Comparison of ENCODE assay signal across 23 cellular contexts in the genomic region with DNA sequence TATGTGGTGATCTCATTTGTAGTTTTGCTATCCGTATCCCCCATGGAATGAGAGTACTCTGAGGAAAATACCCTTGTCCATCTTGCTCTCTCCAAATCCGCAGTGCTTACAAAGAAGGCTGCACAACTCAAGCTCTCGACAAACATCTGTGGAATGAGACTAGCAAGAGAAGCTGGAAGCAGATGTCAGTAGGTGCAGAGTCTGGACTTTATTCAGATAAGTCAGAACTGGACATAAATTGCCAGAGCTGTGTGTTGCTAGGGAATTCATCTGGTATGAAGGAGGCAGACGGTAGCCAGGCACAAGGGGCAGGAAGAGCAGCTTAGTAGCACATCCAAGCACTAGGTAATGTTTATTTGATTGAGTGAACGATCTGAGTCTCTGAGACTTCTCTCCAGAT.
A peak's percentile ranks its signal among the peaks of the same experiment; 100 is the strongest.
DNase-seq lines count a peak whose midpoint lies in the region; ATAC-seq and TF ChIP-seq lines count a peak whose summit lies in the region.
"Had no signal": no experiment of that assay in that cellular context is flagged by ENCODE, and none has a peak within 500 bp of the region (broad histone marks: within the 10 kb centered on the region; RNA-seq: fewer than 3 reads in every experiment).

No MANE protein-coding gene starts in this region.

- H2AK5ac ChIP-seq in mesenchymal stem cell (ENCODE audit: low read length, severe bottlenecking), result no peak overlapping the region

- H3K36me3 Mint-ChIP-seq in activated naive CD8-positive, alpha-beta T cell treated with anti-CD3 and anti-CD28 coated beads, Interleukin-2, amount 50 U/mL, for 24 hours (ENCODE audit: low read depth), result no peaks in the 10 kb centered on the region
- H3K36me3 Mint-ChIP-seq: CD4-positive, CD25-positive, alpha-beta regulatory T cell had no signal

- no peak for TF ChIP-seq CTCF in AG04449 (IDR thresholded peaks at IDR 0.05; ENCODE audit: insufficient read depth, low read length, missing control alignments)
- TF ChIP-seq CTCF in choroid plexus epithelial cell (conservative IDR thresholded peaks at IDR 0.05; ENCODE audit: low read depth, low read length), result no peak

- H3K27ac Mint-ChIP-seq in activated naive CD8-positive, alpha-beta T cell treated with anti-CD3 and anti-CD28 coated beads, Interleukin-2, amount 50 U/mL, for 24 hours, result no peak overlapping the region
- H3K27ac Mint-ChIP-seq: activated CD4-positive, alpha-beta T cell treated with anti-CD3 and anti-CD28 coated beads, Interleukin-2, amount 10 ng/mL, durations not matched to agents 7 days and 5 days; CD4-positive, CD25-positive, alpha-beta regulatory T cell; nephron; progenitor cell of endocrine pancreas had no signal

- ATAC-seq in activated naive CD8-positive, alpha-beta T cell treated with anti-CD3 and anti-CD28 coated beads, Interleukin-2, amount 50 U/mL, for 24 hours, result no peak
- ATAC-seq in left colon, result no peak
- ATAC-seq: heart left ventricle, Right ventricle myocardium inferior had no signal

- H2BK5ac ChIP-seq in mesenchymal stem cell (ENCODE audit: low read depth, low read length, poor library complexity, severe bottlenecking), result no peak overlapping the region

- no peaks in the 10 kb centered on the region for H3K79me1 ChIP-seq in mesenchymal stem cell (replicated peaks; ENCODE audit: low read length, poor library complexity, severe bottlenecking)

- H3K18ac ChIP-seq in mesenchymal stem cell (ENCODE audit: low read depth in 1 of 2, low read length in 2 of 2), result peak overlapping the region in 1 of 2 experiments; percentile 83

- no peak overlapping the region for H2BK12ac ChIP-seq in mesenchymal stem cell (ENCODE audit: low read length in 2 of 2)

- H3K9me3 Mint-ChIP-seq in activated naive CD8-positive, alpha-beta T cell treated with anti-CD3 and anti-CD28 coated beads, Interleukin-2, amount 50 U/mL, for 24 hours, result no peaks in the 10 kb centered on the region
- H3K9me3 Mint-ChIP-seq: activated CD4-positive, alpha-beta T cell treated with anti-CD3 and anti-CD28 coated beads, Interleukin-2, amount 10 ng/mL, durations not matched to agents 7 days and 5 days; nephron had no signal

- no peak overlapping the region for H4K91ac ChIP-seq in mesenchymal stem cell (ENCODE audit: low read length)

- H3K4me3 Mint-ChIP-seq in activated naive CD8-positive, alpha-beta T cell treated with anti-CD3 and anti-CD28 coated beads, Interleukin-2, amount 50 U/mL, for 24 hours, result no peak overlapping the region
- H3K4me3 Mint-ChIP-seq: activated CD4-positive, alpha-beta T cell treated with anti-CD3 and anti-CD28 coated beads, Interleukin-2, amount 10 ng/mL, durations not matched to agents 7 days and 5 days; CD4-positive, CD25-positive, alpha-beta regulatory T cell; nephron had no signal

- H3K36me3 ChIP-seq in GM23248 (ENCODE audit: low read depth) (no peaks in the 10 kb centered on the region), mesenchymal stem cell (ENCODE audit: control insufficient read depth in 1 of 2, insufficient read depth in 2 of 2, low read depth in 1 of 2, low read length in 2 of 2) (no peaks in the 10 kb centered on the region)
- H3K36me3 ChIP-seq: esophagus muscularis mucosa, heart left ventricle had no signal

- intact Hi-C loops in left colon (cut with DNase I, micrococcal nuclease), result no loop called here

- CTCF ChIA-PET in AG04449 (lab: Yijun Ruan, JAX), result no interaction called here

- H2BK120ac ChIP-seq in mesenchymal stem cell (ENCODE audit: low read depth, low read length), result no peak overlapping the region

- H2AFZ ChIP-seq in GM23248, result peak overlapping the region; percentile 22; the same call in 1 of the 2 replicates
- no peak overlapping the region for H2AFZ ChIP-seq in mesenchymal stem cell (ENCODE audit: low read depth, low read length)

- H3K9me2 ChIP-seq in GM23248 (ENCODE audit: insufficient read depth), result no peaks in the 10 kb centered on the region

- H3K27me3 ChIP-seq in GM23248 (replicated peaks; ENCODE audit: insufficient read depth) (no peaks in the 10 kb centered on the region), mesenchymal stem cell (ENCODE audit: control insufficient read depth in 1 of 2, insufficient read depth in 1 of 2, low read length in 2 of 2) (no peaks in the 10 kb centered on the region)
- H3K27me3 ChIP-seq: esophagus muscularis mucosa, heart left ventricle had no signal

- H3K9ac ChIP-seq in GM23248, result no peak overlapping the region
- no peak overlapping the region for H3K9ac ChIP-seq in mesenchymal stem cell (ENCODE audit: low read length)

- H3K9me3 ChIP-seq in GM23248 (ENCODE audit: low read depth) (no peaks in the 10 kb centered on the region), mesenchymal stem cell (ENCODE audit: control insufficient read depth, low read length) (no peaks in the 10 kb centered on the region)
- H3K9me3 ChIP-seq: esophagus muscularis mucosa, heart left ventricle had no signal

- H3K23ac ChIP-seq in mesenchymal stem cell (ENCODE audit: low read length in 2 of 2), result no peak overlapping the region

- H4K8ac ChIP-seq in mesenchymal stem cell (ENCODE audit: low read length), result peak overlapping the region; percentile 12

- H3K4me1 Mint-ChIP-seq in activated naive CD8-positive, alpha-beta T cell treated with anti-CD3 and anti-CD28 coated beads, Interleukin-2, amount 50 U/mL, for 24 hours, result no peaks in the 10 kb centered on the region
- H3K4me1 Mint-ChIP-seq: activated CD4-positive, alpha-beta T cell treated with anti-CD3 and anti-CD28 coated beads, Interleukin-2, amount 10 ng/mL, durations not matched to agents 7 days and 5 days; CD4-positive, CD25-positive, alpha-beta regulatory T cell had no signal

- H4K20me1 ChIP-seq in GM23248 (ENCODE audit: insufficient read depth), result no peaks in the 10 kb centered on the region

- H3K27me3 Mint-ChIP-seq in activated naive CD8-positive, alpha-beta T cell treated with anti-CD3 and anti-CD28 coated beads, Interleukin-2, amount 50 U/mL, for 24 hours, result no peaks in the 10 kb centered on the region
- H3K27me3 Mint-ChIP-seq: activated CD4-positive, alpha-beta T cell treated with anti-CD3 and anti-CD28 coated beads, Interleukin-2, amount 10 ng/mL, durations not matched to agents 7 days and 5 days; CD4-positive, CD25-positive, alpha-beta regulatory T cell had no signal

- H3K27ac ChIP-seq in GM23248 (no peak overlapping the region), mesenchymal stem cell (ENCODE audit: low read length, poor library complexity, severe bottlenecking) (no peak overlapping the region), caudate nucleus (ENCODE audit: low read depth, low read length) (no peak overlapping the region)
- H3K27ac ChIP-seq: esophagus muscularis mucosa, heart left ventricle, skin epidermis had no signal

- 16 to 18% methylated on average over 5 of the region's 5 CpGs for WGBS in GM23248 (ENCODE audit: low coverage in 1 of 2, low lambda C conversion rate in 2 of 2, missing lambda C conversion rate in 2 of 2), 2 experiments
- 2% methylated on average over 5 of the region's 5 CpGs for WGBS in mesenchymal stem cell

- no peak overlapping the region for H2BK15ac ChIP-seq in mesenchymal stem cell (ENCODE audit: low read depth, poor library complexity, severe bottlenecking)

- H3K79me2 ChIP-seq in GM23248 (ENCODE audit: insufficient read depth), result no peaks in the 10 kb centered on the region

- DNase-seq in AG04449 (ENCODE audit: low read depth, low spot score) (peak; percentile 24), GM23248 (peak; percentile 31), choroid plexus epithelial cell (ENCODE audit: low read depth) (peak; percentile 64), mesenchymal stem cell (peak; percentile 60), caudate nucleus (lab: John Stamatoyannopoulos, UW) (no peak), left colon (no peak)
- DNase-seq in activated naive CD8-positive, alpha-beta T cell treated with anti-CD3 and anti-CD28 coated beads, Interleukin-2, amount 50 U/mL, for 24 hours, result no peak
- no peak for DNase-seq in stimulated activated CD4-positive, alpha-beta T cell treated with anti-CD3 and anti-CD28 coated beads, Interleukin-4, amount 100 ng/mL, for 4 hours
- DNase-seq: activated CD4-positive, alpha-beta T cell treated with anti-CD3 and anti-CD28 coated beads, Interleukin-2, amount 10 ng/mL, durations not matched to agents 7 days and 5 days; activated effector memory CD4-positive, alpha-beta T cell treated with anti-CD3 and anti-CD28 coated beads, Interleukin-2, amount 50 U/mL, for 16 hours; amygdala; CD4-positive, CD25-positive, alpha-beta regulatory T cell; central memory CD4-positive, alpha-beta T cell; DMS153; heart left ventricle; NCI-H1105 treated with DMSO at 0.1 percent for 48 hours; NCI-H69; stimulated activated CD4-positive, alpha-beta T cell treated with anti-CD3 and anti-CD28 coated beads, Interleukin-4, amount 100 ng/mL, for 1 hour had no signal

- no peak overlapping the region for H3K4ac ChIP-seq in mesenchymal stem cell (ENCODE audit: low read depth in 1 of 2, low read length in 2 of 2)

- no peak overlapping the region for H3K14ac ChIP-seq in mesenchymal stem cell (ENCODE audit: low read length in 2 of 2)

- H3K4me3 ChIP-seq in AG04449 (ENCODE audit: low read depth, low read length), result no peak overlapping the region
- no peak overlapping the region for H3K4me3 ChIP-seq in GM23248
- H3K4me3 ChIP-seq in choroid plexus epithelial cell (ENCODE audit: low read depth, low read length), result no peak overlapping the region
- peak overlapping the region in 1 of 2 experiments; percentile 2 for H3K4me3 ChIP-seq in mesenchymal stem cell (ENCODE audit: insufficient read depth in 1 of 2, low read depth in 1 of 2, low read length in 2 of 2)
- H3K4me3 ChIP-seq: esophagus muscularis mucosa, heart left ventricle, skin epidermis had no signal

- in situ Hi-C loops in GM23248 (cut with MboI), result no loop called here

- peaks cover 12% of the 10 kb centered on the region for H3K4me1 ChIP-seq in GM23248 (ENCODE audit: insufficient read depth)
- no peaks in the 10 kb centered on the region for H3K4me1 ChIP-seq in mesenchymal stem cell (ENCODE audit: control insufficient read depth, insufficient read depth, low read depth, low read length)
- H3K4me1 ChIP-seq: esophagus muscularis mucosa, heart left ventricle had no signal

- peak overlapping the region; percentile 20 for H3K4me2 ChIP-seq in GM23248 (ENCODE audit: unreplicated experiment)
- H3K4me2 ChIP-seq in mesenchymal stem cell (ENCODE audit: low read length, poor library complexity, severe bottlenecking), result no peak overlapping the region

- POLR2A ChIA-PET in AG04449 (lab: Yijun Ruan, JAX), result no interaction called here

- peaks cover 18% of the 10 kb centered on the region for H3F3A ChIP-seq in GM23248 (ENCODE audit: insufficient read depth)

Comparison
In these comparisons a context has a peak if more than half of its experiments do, and no peak if none do; other contexts are left out.
1. DNase-seq: peak in AG04449 (single experiment), GM23248 (single experiment), choroid plexus epithelial cell (single experiment) and mesenchymal stem cell (single experiment); none in caudate nucleus (0 of 61), activated naive CD8-positive, alpha-beta T cell treated with anti-CD3 and anti-CD28 coated beads, Interleukin-2, amount 50 U/mL, for 24 hours (single experiment), left colon (0 of 2) and stimulated activated CD4-positive, alpha-beta T cell treated with anti-CD3 and anti-CD28 coated beads, Interleukin-4, amount 100 ng/mL, for 4 hours (0 of 2).